In the genomic region with DNA sequence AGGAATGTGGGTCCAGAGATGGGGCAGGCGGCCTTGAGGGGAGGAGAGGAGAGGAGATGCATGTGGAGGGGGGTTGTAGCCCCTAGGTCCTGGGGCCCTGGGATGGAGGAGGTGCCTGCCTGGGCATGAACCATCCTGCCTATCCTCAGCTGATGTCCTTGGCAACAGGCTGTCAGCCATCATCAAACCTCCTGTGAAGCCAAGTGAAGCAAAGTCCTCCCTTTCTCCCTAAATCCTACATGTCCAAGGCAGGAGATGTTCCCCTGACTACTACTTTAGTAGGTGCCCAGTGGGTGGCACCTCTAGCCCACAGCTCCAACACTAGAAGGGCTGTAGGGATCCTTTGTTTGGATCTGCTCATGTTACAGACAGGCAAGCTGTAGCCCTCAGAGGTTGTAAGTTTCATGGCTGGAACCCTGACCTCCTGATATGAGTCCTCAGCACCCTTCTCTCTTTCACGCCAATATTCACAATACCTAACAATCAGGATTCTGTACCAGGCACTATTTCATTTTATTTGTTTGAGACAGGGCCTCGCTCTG, we compare ENCODE assay signal across 7 cellular contexts.
DNase-seq lines count a peak whose midpoint lies in the region; ATAC-seq, FAIRE-seq and TF ChIP-seq lines count a peak whose summit lies in the region.

No MANE protein-coding gene starts in this region.

- peak overlapping the region; percentile 32; the same call in 1 of the 2 replicates for H2BK12ac ChIP-seq in H1 (ENCODE audit: low read depth, low read length)

- H4K20me1 ChIP-seq in H1 (replicated peaks in 1 of 2; ENCODE audit: control insufficient read depth in 1 of 2, insufficient read depth in 2 of 2, low read length in 2 of 2): no peaks in the 10 kb centered on the region

- H3K4me1 ChIP-seq in H1 (replicated peaks in 1 of 4; ENCODE audit: control insufficient read depth in 3 of 4, insufficient read depth in 4 of 4, low read length in 3 of 4): peaks cover 0 to 5% (median 1%) of the 10 kb centered on the region in 4 experiments; a peak in 2 of 7 replicates
- no peaks in the 10 kb centered on the region for H3K4me1 ChIP-seq in ascending aorta

- no peaks in the 10 kb centered on the region for H3K9me3 Mint-ChIP-seq in naive thymus-derived CD8-positive, alpha-beta T cell

- intact Hi-C loops in ascending aorta (cut with DNase I): loop anchor here (5.0 kb wide), 3 partner anchors 104 to 969 kb away; a partner anchor contains a TSS

- H3K27me3 ChIP-seq in H1 (replicated peaks in 1 of 4; ENCODE audit: control insufficient read depth in 3 of 4, extremely low read depth in 1 of 4, insufficient read depth in 3 of 4, low read length in 3 of 4) (no peaks in the 10 kb centered on the region), ascending aorta (no peaks in the 10 kb centered on the region)

- H2AFZ ChIP-seq in H1 (ENCODE audit: low read length): peak overlapping the region; percentile 26; the same call in 1 of the 2 replicates

- H2BK120ac ChIP-seq in H1 (replicated peaks; ENCODE audit: low read depth, low read length): no peak overlapping the region

- no peak overlapping the region for H3K27ac Mint-ChIP-seq in T-helper 17 cell
- H3K27ac Mint-ChIP-seq in naive thymus-derived CD8-positive, alpha-beta T cell: peak overlapping the region in 1 of 10 donors; percentile 63

- no peak overlapping the region for H3K4ac ChIP-seq in H1 (replicated peaks; ENCODE audit: insufficient read length, low read depth, low read length)

- H2AK5ac ChIP-seq in H1 (ENCODE audit: low read depth, low read length): no peak overlapping the region

- TF ChIP-seq CTCF in GM12872 (IDR thresholded peaks at IDR 0.05; ENCODE audit: insufficient read depth, low read depth, low read length) (peak; percentile 30; the same call in 2 of the 3 replicates), H1 (IDR thresholded peaks at IDR 0.05; ENCODE audit: control extremely low read depth in 1 of 3, insufficient read depth in 1 of 3, low read depth in 1 of 3, low read length in 3 of 3) (peak in 2 of 3 experiments; percentile 11 to 18; a peak in 2 of 4 replicates), ascending aorta (IDR thresholded peaks at IDR 0.05) (peak in 1 of 3 experiments; percentile 16)

- FAIRE-seq in H1 (lab: Jason Lieb, UNC): no peak

- H3K18ac ChIP-seq in H1 (ENCODE audit: extremely low read depth, low read length): no peak overlapping the region

- H3K36me3 ChIP-seq in H1 (ENCODE audit: control insufficient read depth in 2 of 4, insufficient read depth in 4 of 4, low read length in 3 of 4) (no peaks in the 10 kb centered on the region), ascending aorta (no peaks in the 10 kb centered on the region)

- H3K36me3 Mint-ChIP-seq in T-helper 17 cell (ENCODE audit: low read depth): no peaks in the 10 kb centered on the region
- H3K36me3 Mint-ChIP-seq in naive thymus-derived CD8-positive, alpha-beta T cell: no peaks in the 10 kb centered on the region

- H3K4me3 ChIP-seq in H1 (ENCODE audit: extremely low read depth in 1 of 4, insufficient read depth in 2 of 4, low read depth in 3 of 4, low read length in 4 of 4) (no peak overlapping the region), ascending aorta (no peak overlapping the region)

- ATAC-seq in T-helper 17 cell: no peak
- no peak for ATAC-seq in naive thymus-derived CD8-positive, alpha-beta T cell

- POLR2A ChIA-PET in H1 (lab: Charles Lee; ENCODE audit: partially characterized antibody): interaction anchor here (0.5 kb wide), 1 partner anchor 84 kb away, joined by 3 read pairs; no protein-coding TSS in a partner anchor
- POLR2A ChIA-PET in naive thymus-derived CD8-positive, alpha-beta T cell (lab: Charles Lee): no interaction called here

- H3K9me3 ChIP-seq in H1 (ENCODE audit: insufficient read depth in 2 of 2, low read depth in 1 of 2, low read length in 1 of 2) (no peaks in the 10 kb centered on the region), T-helper 17 cell (ENCODE audit: control insufficient read depth, low read length, poor library complexity, severe bottlenecking) (no peaks in the 10 kb centered on the region), ascending aorta (no peaks in the 10 kb centered on the region)

- TF ChIP-seq RAD21 in H1 (IDR thresholded peaks at IDR 0.05 in 1 of 2, conservative IDR thresholded peaks at IDR 0.05 in 1 of 2; ENCODE audit: low read depth in 2 of 2, low read length in 2 of 2): peak; percentile 40 to 53

- H3K4me3 Mint-ChIP-seq in T-helper 17 cell: no peak overlapping the region
- H3K4me3 Mint-ChIP-seq in naive thymus-derived CD8-positive, alpha-beta T cell: no peak overlapping the region

- H3K4me1 Mint-ChIP-seq in T-helper 17 cell: peaks cover 10% of the 10 kb centered on the region
- H3K4me1 Mint-ChIP-seq in naive thymus-derived CD8-positive, alpha-beta T cell: peaks cover 3 to 11% (median 5%) of the 10 kb centered on the region in 4 donors

- no peak overlapping the region for H4K91ac ChIP-seq in H1 (replicated peaks; ENCODE audit: insufficient read length, low read length)

- H4K5ac ChIP-seq in H1 (ENCODE audit: insufficient read length, low read depth, low read length): no peak overlapping the region

- no peak overlapping the region for H3K56ac ChIP-seq in H1 (replicated peaks; ENCODE audit: insufficient read length, low read depth, low read length)

- DNase-seq in NCI-H345 treated with DMSO at 0.1 percent for 48 hours (lab: John Stamatoyannopoulos, UW; ENCODE audit: unreplicated experiment): peak; percentile 18
- DNase-seq in H1 (ENCODE audit: low read depth in 1 of 2, low spot score in 2 of 2): no peak
- peak; percentile 69 for DNase-seq in renal cortical epithelial cell (ENCODE audit: low read depth)
- DNase-seq in T-helper 17 cell: no peak
- no peak for DNase-seq in naive thymus-derived CD8-positive, alpha-beta T cell
- DNase-seq in ascending aorta (ENCODE audit: low spot score in 2 of 2): no peak

- H3K27me3 Mint-ChIP-seq in T-helper 17 cell: peaks cover 36% of the 10 kb centered on the region
- peaks cover 6 to 22% (median 13%) of the 10 kb centered on the region in 5 donors for H3K27me3 Mint-ChIP-seq in naive thymus-derived CD8-positive, alpha-beta T cell

- H3K79me2 ChIP-seq in H1 (ENCODE audit: control insufficient read depth in 1 of 2, insufficient read depth in 2 of 2, low read length in 2 of 2): no peaks in the 10 kb centered on the region

- H2BK15ac ChIP-seq in H1 (ENCODE audit: low read length): peak overlapping the region; percentile 36; the same call in 1 of the 2 replicates

- H3K23me2 ChIP-seq in H1 (ENCODE audit: low read depth, low read length): no peaks in the 10 kb centered on the region

- no peak overlapping the region for H3K23ac ChIP-seq in H1 (ENCODE audit: insufficient read length)

- no peak for TF ChIP-seq EP300 in H1 (IDR thresholded peaks at IDR 0.05; ENCODE audit: borderline replicate concordance in 1 of 2, low read depth in 2 of 2, low read length in 2 of 2)

- no peak for TF ChIP-seq POLR2A in H1 (IDR thresholded peaks at IDR 0.05; ENCODE audit: control extremely low read depth in 1 of 2, low read depth in 2 of 2, low read length in 2 of 2)

- no peak overlapping the region for H3K9ac ChIP-seq in H1 (replicated peaks in 1 of 4; ENCODE audit: extremely low read depth in 1 of 4, low read depth in 3 of 4, low read length in 3 of 4)

- H3K79me1 ChIP-seq in H1 (ENCODE audit: low read depth, low read length): no peaks in the 10 kb centered on the region

- H3K4me2 ChIP-seq in H1 (ENCODE audit: insufficient read depth in 1 of 2, low read depth in 2 of 2, low read length in 2 of 2): no peak overlapping the region

- no peak overlapping the region for H3K14ac ChIP-seq in H1 (ENCODE audit: insufficient read length)

- H4K8ac ChIP-seq in H1 (ENCODE audit: extremely low read depth, insufficient read depth, low read length): no peak overlapping the region

- CTCF ChIA-PET in H1 (lab: Charles Lee; ENCODE audit: partially characterized antibody): interaction anchor here (0.5 to 3.4 kb wide), 8 partner anchors 8 to 297 kb away, joined by 3 to 11 read pairs (median 4); no protein-coding TSS in a partner anchor

- 93% methylated on average over 3 of the region's 3 CpGs; no CpG with 5 or more reads in 1 of the 2 experiments for WGBS in H1 (ENCODE audit: extremely low coverage in 1 of 2, insufficient coverage in 1 of 2, insufficient read length in 1 of 2, insufficient replicate concordance in 2 of 2, low coverage in 1 of 2, low lambda C conversion rate in 2 of 2, missing lambda C conversion rate in 1 of 2), 2 experiments

- H2BK20ac ChIP-seq in H1 (ENCODE audit: low read length): 0 out of 2 replicates have a peak overlapping the region, but pooled peaks have one; percentile 0

- H3K27ac ChIP-seq in H1 (ENCODE audit: low read depth, low read length) (no peak overlapping the region), ascending aorta (no peak overlapping the region)

- no peak overlapping the region for H2BK5ac ChIP-seq in H1 (ENCODE audit: low read depth, low read length)

TF ChIP-seq in H1, 55 proteins besides CTCF, POLR2A, EP300 and RAD21 (continues in another document):
- TF ChIP-seq CHD2 (IDR thresholded peaks at IDR 0.05; ENCODE audit: low read length) (no peak), JUN (IDR thresholded peaks at IDR 0.05; ENCODE audit: low read depth, low read length) (no peak), NANOG (IDR thresholded peaks at IDR 0.05; ENCODE audit: insufficient read depth, low read depth, low read length, poor library complexity, severe bottlenecking) (no peak), PHF8 (conservative IDR thresholded peaks at IDR 0.05; ENCODE audit: low read depth, low read length) (no peak)
- TF ChIP-seq, protein P1, sequence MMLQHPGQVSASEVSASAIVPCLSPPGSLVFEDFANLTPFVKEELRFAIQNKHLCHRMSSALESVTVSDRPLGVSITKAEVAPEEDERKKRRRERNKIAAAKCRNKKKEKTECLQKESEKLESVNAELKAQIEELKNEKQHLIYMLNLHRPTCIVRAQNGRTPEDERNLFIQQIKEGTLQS (IDR thresholded peaks at IDR 0.05; ENCODE audit: insufficient read depth, low read depth, low read length): no peak
- TF ChIP-seq, protein P2, sequence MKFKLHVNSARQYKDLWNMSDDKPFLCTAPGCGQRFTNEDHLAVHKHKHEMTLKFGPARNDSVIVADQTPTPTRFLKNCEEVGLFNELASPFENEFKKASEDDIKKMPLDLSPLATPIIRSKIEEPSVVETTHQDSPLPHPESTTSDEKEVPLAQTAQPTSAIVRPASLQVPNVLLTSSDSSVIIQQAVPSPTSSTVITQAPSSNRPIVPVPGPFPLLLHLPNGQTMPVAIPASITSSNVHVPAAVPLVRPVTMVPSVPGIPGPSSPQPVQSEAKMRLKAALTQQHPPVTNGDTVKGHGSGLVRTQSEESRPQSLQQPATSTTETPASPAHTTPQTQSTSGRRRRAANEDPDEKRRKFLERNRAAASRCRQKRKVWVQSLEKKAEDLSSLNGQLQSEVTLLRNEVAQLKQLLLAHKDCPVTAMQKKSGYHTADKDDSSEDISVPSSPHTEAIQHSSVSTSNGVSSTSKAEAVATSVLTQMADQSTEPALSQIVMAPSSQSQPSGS (IDR thresholded peaks at IDR 0.05; ENCODE audit: low read length): no peak

Comparison
In these comparisons a context has a peak if more than half of its experiments do, and no peak if none do; other contexts are left out.
1. DNase-seq: peak in NCI-H345 treated with DMSO at 0.1 percent for 48 hours (single experiment) and renal cortical epithelial cell (single experiment); none in H1 (0 of 2), T-helper 17 cell (0 of 3), naive thymus-derived CD8-positive, alpha-beta T cell (0 of 10) and ascending aorta (0 of 2).